ENCODE assay signal across 12 cellular contexts in the genomic region with DNA sequence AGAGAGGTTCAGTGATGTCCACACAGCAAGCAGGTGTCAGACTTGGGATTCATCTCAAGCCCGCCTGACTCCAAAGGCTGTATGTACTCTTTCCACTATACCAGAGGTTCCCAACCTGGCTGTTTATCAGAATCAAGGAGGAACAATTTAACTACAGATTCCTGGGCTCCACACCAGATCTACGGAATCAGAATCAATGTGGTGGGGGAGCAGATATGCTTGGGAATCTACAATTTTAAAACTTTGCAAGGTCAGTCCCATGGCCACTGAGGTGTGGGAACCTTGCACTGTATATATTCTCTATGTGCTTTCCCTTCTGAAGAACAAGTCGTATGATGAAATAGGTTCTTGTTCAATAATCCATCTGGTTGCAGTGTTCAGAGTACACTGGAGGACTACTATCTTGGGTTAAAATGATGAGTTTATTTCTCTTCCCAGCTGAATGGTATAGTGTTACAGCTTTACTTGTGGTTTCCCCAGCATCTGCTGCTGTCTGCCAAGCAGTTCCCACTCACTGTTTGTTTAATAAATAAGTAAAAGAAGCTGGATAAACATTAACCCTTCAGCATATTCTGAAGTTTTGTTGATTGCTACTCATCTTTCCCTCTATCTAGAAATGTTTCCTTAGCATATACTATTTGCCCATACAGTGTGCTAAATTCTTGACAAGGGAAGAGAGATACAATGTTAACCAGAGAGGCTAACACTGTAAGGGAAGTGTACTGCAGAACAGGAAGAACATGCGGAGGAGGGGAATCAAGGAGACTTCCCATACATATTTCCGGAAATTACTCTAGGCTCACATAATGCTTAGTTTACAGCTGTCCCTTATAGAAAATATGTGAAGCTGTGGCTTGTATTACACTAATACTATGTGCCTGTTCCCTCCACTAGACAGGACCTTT. TPM values are rescaled to one million over a fixed set of nuclear protein-coding genes. Genes with fewer than 3 reads are reported as not detected.
DNase-seq lines count a peak whose midpoint lies in the region; ATAC-seq and TF ChIP-seq lines count a peak whose summit lies in the region.
"Had no signal": no experiment of that assay in that cellular context is flagged by ENCODE, and none has a peak within 500 bp of the region (broad histone marks: within the 10 kb centered on the region; RNA-seq: fewer than 3 reads in every experiment).

No MANE protein-coding gene starts in this region.

- H3K9me3 Mint-ChIP-seq in brain (peaks cover 1 to 17% (median 6%) of the 10 kb centered on the region in 5 experiments), nephron progenitor cell (peaks cover 26% of the 10 kb centered on the region)

- ATAC-seq in GM18511 (IDR thresholded peaks at IDR 0.05; ENCODE audit: unreplicated experiment): no peak
- no peak for ATAC-seq in GM18907 (IDR thresholded peaks at IDR 0.05; ENCODE audit: unreplicated experiment)
- no peak for ATAC-seq in HG03159 (IDR thresholded peaks at IDR 0.05; ENCODE audit: unreplicated experiment)

- H3K27me3 Mint-ChIP-seq in brain (no peaks in the 10 kb centered on the region), nephron progenitor cell (ENCODE audit: low read depth, poor library complexity) (peaks cover 4% of the 10 kb centered on the region)

- H3K4me3 Mint-ChIP-seq in brain: peak overlapping the region in 3 of 5 experiments; percentile 21 to 66 (median 47)
- H3K4me3 Mint-ChIP-seq in nephron progenitor cell: peak overlapping the region; percentile 37

- H3K36me3 Mint-ChIP-seq in brain: peaks cover 45% of the 10 kb centered on the region
- H3K36me3 Mint-ChIP-seq in nephron progenitor cell (ENCODE audit: low read depth): peaks cover 66% of the 10 kb centered on the region

- peak; percentile 68 for DNase-seq in DMS53 (lab: John Stamatoyannopoulos, UW)
- DNase-seq in LNCaP clone FGC (ENCODE audit: low read depth): peak; percentile 38
- DNase-seq in nephron progenitor cell: no peak
- DNase-seq in substantia nigra (lab: John Stamatoyannopoulos, UW): no peak
- DNase-seq: activated CD8-positive, alpha-beta memory T cell treated with anti-CD3 and anti-CD28 coated beads, Interleukin-2, amount 50 U/mL, for 4 hours; NCI-H1436; ovary had no signal

- no peak overlapping the region for H3K27ac ChIP-seq in substantia nigra (ENCODE audit: low read depth, low read length, poor library complexity, severe bottlenecking)
- H3K27ac ChIP-seq: ovary, SK-N-MC had no signal

- TF ChIP-seq CTCF in LNCaP clone FGC (IDR thresholded peaks at IDR 0.05; ENCODE audit: control insufficient read depth, extremely low read depth, insufficient read depth) (no peak), brain (conservative IDR thresholded peaks at IDR 0.05) (no peak), nephron progenitor cell (IDR thresholded peaks at IDR 0.05) (no peak)

- peak overlapping the region in 2 of 5 experiments; percentile 88 to 90 for H3K27ac Mint-ChIP-seq in brain
- H3K27ac Mint-ChIP-seq in nephron progenitor cell: peak overlapping the region; percentile 79

- 0 out of 2 replicates have a peak overlapping the region, but pooled peaks have one; percentile 12 for H3K4me3 ChIP-seq in LNCaP clone FGC (ENCODE audit: low read depth, low read length)
- H3K4me3 ChIP-seq: ovary, SK-N-MC had no signal

- H3K4me1 Mint-ChIP-seq in brain: peaks cover 23% of the 10 kb centered on the region
- H3K4me1 Mint-ChIP-seq in nephron progenitor cell: peaks cover 22% of the 10 kb centered on the region

RNA-seq across cellular contexts. Expression of gene TTI1, which starts 9.8 kb away (rescaled TPM):
- polyA plus RNA-seq in brain (ENCODE audit: insufficient read depth, low read depth, low replicate concordance): 30.7 TPM

RNA-seq across cellular contexts. Expression of gene RPRD1B, which starts 10.1 kb away (rescaled TPM):
- polyA plus RNA-seq in brain (ENCODE audit: insufficient read depth, low read depth, low replicate concordance): 24.2 TPM

Comparison
In these comparisons a context has a peak if more than half of its experiments do, and no peak if none do; other contexts are left out.
1. DNase-seq: peak in DMS53 (single experiment) and LNCaP clone FGC (single experiment); none in nephron progenitor cell (single experiment) and substantia nigra (0 of 49).